8 cellular contexts compared by ENCODE assay signal in genomic region chr11:63212742-63213141, GRCh38. TPM values are rescaled to one million over a fixed set of nuclear protein-coding genes. Genes with fewer than 3 reads are reported as not detected.
DNase-seq lines count a peak whose midpoint lies in the region; ATAC-seq lines count a peak whose summit lies in the region.

No MANE protein-coding gene starts in this region.

- ATAC-seq in stimulated activated memory B cell treated with anti-CD40 and anti-IgM and Interleukin-4, amounts not matched to agents 10 μg/mL and 1 μg/mL and 100 μg/mL, for 72 hours = no peak

- H3K27me3 Mint-ChIP-seq in stimulated activated memory B cell treated with anti-CD40 and anti-IgM and Interleukin-4, amounts not matched to agents 10 μg/mL and 1 μg/mL and 100 μg/mL, for 72 hours = peaks cover 28% of the 10 kb centered on the region
- H3K27me3 Mint-ChIP-seq in activated T-cell treated with anti-CD3 and anti-CD28 coated beads, Interleukin-2, amount 50 U/mL, for 24 hours = peaks cover 18% of the 10 kb centered on the region

- no peaks in the 10 kb centered on the region for H3K36me3 Mint-ChIP-seq in stimulated activated memory B cell treated with anti-CD40 and anti-IgM and Interleukin-4, amounts not matched to agents 10 μg/mL and 1 μg/mL and 100 μg/mL, for 72 hours
- H3K36me3 Mint-ChIP-seq in activated T-cell treated with anti-CD3 and anti-CD28 coated beads, Interleukin-2, amount 50 U/mL, for 24 hours (ENCODE audit: low read depth) = no peaks in the 10 kb centered on the region

- DNase-seq in SKM-1 treated with dmso at 0.1 percent for 144 hours (lab: John Stamatoyannopoulos, UW; ENCODE audit: unreplicated experiment) (peak; percentile 21), SKM-1 (lab: John Stamatoyannopoulos, UW; ENCODE audit: unreplicated experiment) (no peak), LHCN-M2 (ENCODE audit: low read depth) (peak; percentile 16), T47D (ENCODE audit: low read depth in 1 of 2, low spot score in 1 of 2) (peak; percentile 23 to 59), myocyte (ENCODE audit: low read depth) (peak; percentile 12), cerebellar nuclear complex (lab: John Stamatoyannopoulos, UW) (no peak)
- no peak for DNase-seq in activated T-cell treated with anti-CD3 and anti-CD28 coated beads, Interleukin-2, amount 50 U/mL, for 24 hours

- H3K9me3 Mint-ChIP-seq in stimulated activated memory B cell treated with anti-CD40 and anti-IgM and Interleukin-4, amounts not matched to agents 10 μg/mL and 1 μg/mL and 100 μg/mL, for 72 hours = peaks cover 4% of the 10 kb centered on the region
- H3K9me3 Mint-ChIP-seq in activated T-cell treated with anti-CD3 and anti-CD28 coated beads, Interleukin-2, amount 50 U/mL, for 24 hours = no peaks in the 10 kb centered on the region

- H3K4me3 Mint-ChIP-seq in stimulated activated memory B cell treated with anti-CD40 and anti-IgM and Interleukin-4, amounts not matched to agents 10 μg/mL and 1 μg/mL and 100 μg/mL, for 72 hours = no peak overlapping the region
- no peak overlapping the region for H3K4me3 Mint-ChIP-seq in activated T-cell treated with anti-CD3 and anti-CD28 coated beads, Interleukin-2, amount 50 U/mL, for 24 hours

- H3K27ac Mint-ChIP-seq in stimulated activated memory B cell treated with anti-CD40 and anti-IgM and Interleukin-4, amounts not matched to agents 10 μg/mL and 1 μg/mL and 100 μg/mL, for 72 hours = no peak overlapping the region
- no peak overlapping the region for H3K27ac Mint-ChIP-seq in activated T-cell treated with anti-CD3 and anti-CD28 coated beads, Interleukin-2, amount 50 U/mL, for 24 hours

- in situ Hi-C loops in T47D (cut with HindIII; ENCODE audit: low pct_unique_long_range_greater_than_20kb, low sequenced_read_pairs) = no loop called here

- no peaks in the 10 kb centered on the region for H3K4me1 Mint-ChIP-seq in stimulated activated memory B cell treated with anti-CD40 and anti-IgM and Interleukin-4, amounts not matched to agents 10 μg/mL and 1 μg/mL and 100 μg/mL, for 72 hours
- H3K4me1 Mint-ChIP-seq in activated T-cell treated with anti-CD3 and anti-CD28 coated beads, Interleukin-2, amount 50 U/mL, for 24 hours (ENCODE audit: low read depth) = no peaks in the 10 kb centered on the region

RNA-seq across cellular contexts. Expression of gene SLC22A25, which starts 30.7 kb away (rescaled TPM):
- not detected in 2 replicates for total RNA-seq in LHCN-M2 (2014; rRNA removed)
- not detected for polyA plus RNA-seq in LHCN-M2 (2012)
- not detected in 2 replicates for total RNA-seq in myocyte
- not detected for polyA plus RNA-seq in myocyte (2012)

Comparison
In these comparisons a context has a peak if more than half of its experiments do, and no peak if none do; other contexts are left out.
1. DNase-seq: peak in SKM-1 treated with dmso at 0.1 percent for 144 hours (single experiment), LHCN-M2 (single experiment), T47D (2 of 2) and myocyte (single experiment); none in SKM-1 (single experiment), cerebellar nuclear complex (0 of 2) and activated T-cell treated with anti-CD3 and anti-CD28 coated beads, Interleukin-2, amount 50 U/mL, for 24 hours (single experiment).